ENCODE assay signal across 36 cellular contexts in genomic region chr2:11280713-11281112, GRCh38.
"Had no signal": no experiment of that assay in that cellular context is flagged by ENCODE, and none has a peak within 500 bp of the region (broad histone marks: within the 10 kb centered on the region; RNA-seq: fewer than 3 reads in every experiment).

No MANE protein-coding gene starts in this region.

- FAIRE-seq: astrocyte had no signal

- H3K4me3 ChIP-seq: adrenal gland, body of pancreas, breast epithelium had no signal

- H3K36me3 ChIP-seq: adrenal gland, breast epithelium had no signal

- H3K27ac Mint-ChIP-seq: activated B cell treated with CpG ODN at 0.5 μM for 24 hours; activated CD4-positive, alpha-beta memory T cell treated with anti-CD3 and anti-CD28 coated beads for 36 hours; activated CD4-positive, alpha-beta T cell treated with anti-CD3 and anti-CD28 coated beads, Interleukin-2, amount 10 ng/mL, durations not matched to agents 24 days and 14 days; activated CD8-positive, alpha-beta T cell treated with anti-CD3 and anti-CD28 coated beads for 36 hours; activated naive CD4-positive, alpha-beta T cell treated with anti-CD3 and anti-CD28 coated beads for 36 hours; activated naive CD4-positive, alpha-beta T cell treated with anti-CD3 and anti-CD28 coated beads, Interleukin-2, amount 50 U/mL, for 72 hours; activated naive CD8-positive, alpha-beta T cell treated with anti-CD3 and anti-CD28 coated beads for 36 hours; activated T-cell treated with anti-CD3 and anti-CD28 coated beads, Interleukin-2, amount 50 U/mL, for 72 hours; activated T-helper 1 cell treated with anti-CD3 and anti-CD28 coated beads, Interleukin-12 subunit alpha, Interleukin-12 subunit beta, Interleukin-2, Interleukin-4 antibody, amounts not matched to agents 30 ng/mL and 10 ng/mL and 1 ng/mL, durations not matched to agents 14 hours and 24 hours and 36 hours; activated T-helper 17 cell treated with anti-CD3 and anti-CD28 coated beads, Interleukin-2, amount 50 U/mL, for 72 hours; T-helper 1 cell treated with Interleukin-12 subunit alpha and Interleukin-12 subunit beta and Interleukin-4 antibody, amounts not matched to agents 30 μg/mL and 1 μg/mL, for 36 hours; T-helper 2 cell treated with Interferon-gamma antibody and Interleukin-4, amounts not matched to agents 5 μg/mL and 100 μg/mL, for 36 hours had no signal

- H3K4me1 ChIP-seq: adrenal gland, body of pancreas, breast epithelium had no signal

- H3K9me3 ChIP-seq: adrenal gland, body of pancreas, breast epithelium had no signal

- H3K27me3 ChIP-seq: adrenal gland, body of pancreas, brain microvascular endothelial cell, breast epithelium had no signal

- H3K27ac ChIP-seq: adrenal gland, body of pancreas, brain microvascular endothelial cell, breast epithelium, VCaP had no signal

- H3K9me3 Mint-ChIP-seq: activated T-helper 17 cell treated with anti-CD3 and anti-CD28 coated beads, Interleukin-2, amount 50 U/mL, for 72 hours had no signal

- DNase-seq: activated B cell treated with CpG ODN at 0.5 μM for 24 hours; activated CD4-positive, alpha-beta memory T cell treated with anti-CD3 and anti-CD28 coated beads for 36 hours; activated CD4-positive, alpha-beta T cell treated with anti-CD3 and anti-CD28 coated beads for 4 hours; activated CD4-positive, alpha-beta T cell treated with anti-CD3 and anti-CD28 coated beads, Interleukin-2, amount 10 ng/mL, durations not matched to agents 24 days and 14 days; activated CD4-positive, alpha-beta T cell treated with anti-CD3 and anti-CD28 coated beads, Interleukin-2, amount 50 U/mL, for 1 hour; activated CD4-positive, alpha-beta T cell treated with anti-CD3 and anti-CD28 coated beads, Interleukin-2, amount 50 U/mL, for 4 hours; activated CD4-positive, CD25-positive, alpha-beta regulatory T cell treated with anti-CD3 and anti-CD28 coated beads, Interleukin-2, amount 50 U/mL, for 72 hours; activated CD8-positive, alpha-beta memory T cell treated with anti-CD3 and anti-CD28 coated beads, Interleukin-2, amount 50 U/mL, for 4 hours; activated CD8-positive, alpha-beta T cell treated with anti-CD3 and anti-CD28 coated beads for 36 hours; activated effector memory CD4-positive, alpha-beta T cell treated with anti-CD3 and anti-CD28 coated beads, Interleukin-2, amount 50 U/mL, for 16 hours; activated gamma-delta T cell treated with Interleukin-2 at 50 U/mL for 16 hours; activated naive CD4-positive, alpha-beta T cell; activated naive CD4-positive, alpha-beta T cell treated with anti-CD3 and anti-CD28 coated beads for 36 hours; activated naive CD4-positive, alpha-beta T cell treated with anti-CD3 and anti-CD28 coated beads, Interleukin-2, amount 50 U/mL, for 16 hours; activated naive CD8-positive, alpha-beta T cell treated with anti-CD3 and anti-CD28 coated beads for 36 hours; activated T-cell treated with anti-CD3 and anti-CD28 coated beads for 4 hours; activated T-cell treated with anti-CD3 and anti-CD28 coated beads, Interleukin-2, amount 50 U/mL, for 1 hour; activated T-cell treated with anti-CD3 and anti-CD28 coated beads, Interleukin-2, amount 50 U/mL, for 4 hours; activated T-cell treated with anti-CD3 and anti-CD28 coated beads, Interleukin-2, amount 50 U/mL, for 72 hours; adrenal gland; amniotic stem cell; aorta; body of pancreas; brain microvascular endothelial cell; central memory CD4-positive, alpha-beta T cell; T-helper 1 cell; T-helper 2 cell; T-helper 9 cell had no signal

- ATAC-seq: activated CD8-positive, alpha-beta T cell treated with anti-CD3 and anti-CD28 coated beads for 36 hours; activated naive CD4-positive, alpha-beta T cell treated with anti-CD3 and anti-CD28 coated beads, Interleukin-2, amount 50 U/mL, for 72 hours; activated T-cell treated with anti-CD3 and anti-CD28 coated beads, Interleukin-2, amount 50 U/mL, for 4 hours; activated T-cell treated with anti-CD3 and anti-CD28 coated beads, Interleukin-2, amount 50 U/mL, for 72 hours; activated T-helper 17 cell treated with anti-CD3 and anti-CD28 coated beads, Interleukin-2, amount 50 U/mL, for 72 hours; body of pancreas had no signal

- H3K4me3 Mint-ChIP-seq: activated B cell treated with CpG ODN at 0.5 μM for 24 hours; activated CD4-positive, alpha-beta memory T cell treated with anti-CD3 and anti-CD28 coated beads for 36 hours; activated CD4-positive, alpha-beta T cell treated with anti-CD3 and anti-CD28 coated beads, Interleukin-2, amount 10 ng/mL, durations not matched to agents 24 days and 14 days; activated CD8-positive, alpha-beta T cell treated with anti-CD3 and anti-CD28 coated beads for 36 hours; activated naive CD4-positive, alpha-beta T cell treated with anti-CD3 and anti-CD28 coated beads for 36 hours; activated naive CD8-positive, alpha-beta T cell treated with anti-CD3 and anti-CD28 coated beads for 36 hours; activated T-cell treated with anti-CD3 and anti-CD28 coated beads, Interleukin-2, amount 50 U/mL, for 4 hours; activated T-cell treated with anti-CD3 and anti-CD28 coated beads, Interleukin-2, amount 50 U/mL, for 72 hours; activated T-helper 1 cell treated with anti-CD3 and anti-CD28 coated beads, Interleukin-12 subunit alpha, Interleukin-12 subunit beta, Interleukin-2, Interleukin-4 antibody, amounts not matched to agents 30 ng/mL and 10 ng/mL and 1 ng/mL, durations not matched to agents 14 hours and 24 hours and 36 hours; activated T-helper 17 cell treated with anti-CD3 and anti-CD28 coated beads, Interleukin-2, amount 50 U/mL, for 72 hours; T-helper 1 cell treated with Interleukin-12 subunit alpha and Interleukin-12 subunit beta and Interleukin-4 antibody, amounts not matched to agents 30 μg/mL and 1 μg/mL, for 36 hours; T-helper 2 cell treated with Interferon-gamma antibody and Interleukin-4, amounts not matched to agents 5 μg/mL and 100 μg/mL, for 36 hours had no signal

- H3K27me3 Mint-ChIP-seq: activated B cell treated with CpG ODN at 0.5 μM for 24 hours; activated CD4-positive, alpha-beta memory T cell treated with anti-CD3 and anti-CD28 coated beads for 36 hours; activated CD4-positive, alpha-beta T cell treated with anti-CD3 and anti-CD28 coated beads, Interleukin-2, amount 10 ng/mL, durations not matched to agents 24 days and 14 days; activated CD8-positive, alpha-beta T cell treated with anti-CD3 and anti-CD28 coated beads for 36 hours; activated naive CD8-positive, alpha-beta T cell treated with anti-CD3 and anti-CD28 coated beads for 36 hours; activated T-helper 17 cell treated with anti-CD3 and anti-CD28 coated beads, Interleukin-2, amount 50 U/mL, for 72 hours had no signal
